In the genomic region with DNA sequence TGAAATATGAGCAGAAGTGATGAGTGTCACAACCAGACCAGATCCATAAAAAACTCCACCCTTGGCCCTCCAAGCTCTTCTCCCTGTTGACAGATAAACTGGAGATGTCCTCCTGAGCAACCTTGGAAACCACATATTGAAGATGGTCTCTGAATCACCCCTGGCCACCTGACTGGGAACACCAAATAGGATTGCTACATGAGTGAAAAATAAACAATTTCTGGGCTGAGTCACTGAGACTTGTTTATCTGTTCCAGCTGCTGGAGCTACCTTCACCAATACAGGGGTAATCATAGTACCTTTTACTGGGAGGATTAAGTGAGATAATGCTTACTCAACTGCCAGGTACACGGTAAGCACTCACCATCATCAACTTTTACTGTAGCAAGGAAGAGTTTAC, we compare ENCODE assay signal across 14 cellular contexts. TPM values are rescaled to one million over a fixed set of nuclear protein-coding genes. Genes with fewer than 3 reads are reported as not detected.
A peak's percentile ranks its signal among the peaks of the same experiment; 100 is the strongest.
DNase-seq lines count a peak whose midpoint lies in the region; ATAC-seq, FAIRE-seq and TF ChIP-seq lines count a peak whose summit lies in the region.
"Had no signal": no experiment of that assay in that cellular context is flagged by ENCODE, and none has a peak within 500 bp of the region (broad histone marks: within the 10 kb centered on the region; RNA-seq: fewer than 3 reads in every experiment).

No MANE protein-coding gene starts in this region.

- peak; percentile 5 for FAIRE-seq in keratinocyte (lab: Jason Lieb, UNC)
- FAIRE-seq: G401.6, GM19239 had no signal

- TF ChIP-seq CTCF in HCT116 (IDR thresholded peaks at IDR 0.05 in 2 of 3, conservative IDR thresholded peaks at IDR 0.05 in 1 of 3; ENCODE audit: borderline replicate concordance in 1 of 3, insufficient read depth in 1 of 3, low read depth in 2 of 3, low read length in 2 of 3) (no peak), keratinocyte (optimal IDR thresholded peaks at IDR 0.05 in 1 of 3, IDR thresholded peaks at IDR 0.05 in 1 of 3, conservative IDR thresholded peaks at IDR 0.05 in 1 of 3; ENCODE audit: extremely low read depth in 1 of 3, insufficient read depth in 2 of 3, low read length in 3 of 3) (no peak), thoracic aorta (IDR thresholded peaks at IDR 0.05) (no peak)

- intact Hi-C loops in HCT116 (cut with micrococcal nuclease), result no loop called here

- H3K4me2 ChIP-seq in HCT116 (ENCODE audit: low read length) (peak overlapping the region; percentile 46), keratinocyte (ENCODE audit: control insufficient read depth, extremely low read depth, insufficient read depth, low read depth, low read length) (no peak overlapping the region)

- no peaks in the 10 kb centered on the region for H3K36me3 ChIP-seq in HCT116 (ENCODE audit: control insufficient read depth in 1 of 2, insufficient read depth in 2 of 2, low read length in 2 of 2)
- no peaks in the 10 kb centered on the region for H3K36me3 ChIP-seq in keratinocyte (ENCODE audit: control insufficient read depth in 2 of 2, extremely low read depth in 1 of 2, insufficient read depth in 2 of 2, low read length in 2 of 2)
- peaks cover 4% of the 10 kb centered on the region for H3K36me3 ChIP-seq in thoracic aorta
- H3K36me3 ChIP-seq: right lobe of liver had no signal

- DNase-seq in HCT116 (ENCODE audit: low read depth, low spot score), result no peak
- DNase-seq in astrocyte of the hippocampus (ENCODE audit: low read depth, low spot score), result peak; percentile 49
- DNase-seq in keratinocyte (ENCODE audit: low read depth, low spot score), result no peak
- DNase-seq in thoracic aorta (ENCODE audit: low spot score), result no peak
- DNase-seq in cortex of kidney (lab: John Stamatoyannopoulos, UW), result no peak
- DNase-seq in NCI-H1417 (lab: John Stamatoyannopoulos, UW), result no peak
- no peak for DNase-seq in ureter (ENCODE audit: low spot score)
- DNase-seq: right lobe of liver, T-helper 9 cell had no signal

- TF ChIP-seq POLR2A in HCT116 (IDR thresholded peaks at IDR 0.05; ENCODE audit: borderline replicate concordance, extremely low read depth, insufficient read depth, insufficient read length), result no peak

- H3K4me3 ChIP-seq in HCT116 (replicated peaks in 1 of 2; ENCODE audit: low read depth in 1 of 2, low read length in 2 of 2) (no peak overlapping the region), keratinocyte (ENCODE audit: control insufficient read depth in 2 of 3, extremely low read depth in 1 of 3, insufficient read depth in 2 of 3, low read depth in 1 of 3, low read length in 3 of 3) (no peak overlapping the region), thoracic aorta (no peak overlapping the region)
- H3K4me3 ChIP-seq: right lobe of liver had no signal

- H3K4me1 ChIP-seq in HCT116 (ENCODE audit: control insufficient read depth in 1 of 2, insufficient read depth in 2 of 2, low read length in 2 of 2) (peaks cover 9 to 18% of the 10 kb centered on the region in 2 experiments; a peak in 3 of 4 replicates), keratinocyte (ENCODE audit: control insufficient read depth, extremely low read depth, insufficient read depth, low read length) (peaks cover 15% of the 10 kb centered on the region), thoracic aorta (ENCODE audit: control insufficient read depth in 1 of 2, low read depth in 2 of 2) (peaks cover 16 to 30% of the 10 kb centered on the region in 2 donors)
- H3K4me1 ChIP-seq: right lobe of liver had no signal

- RAD21 ChIA-PET in HCT116 (lab: Charles Lee; ENCODE audit: low non-redundant PET in 1 of 2, low total read pairs in 2 of 2, uncharacterized antibody in 2 of 2, unreplicated experiment in 2 of 2), result no interaction called here

- H3K27me3 ChIP-seq in HCT116 (ENCODE audit: insufficient read depth, low read length) (no peaks in the 10 kb centered on the region), keratinocyte (ENCODE audit: control insufficient read depth, extremely low read depth, insufficient read depth, low read length) (no peaks in the 10 kb centered on the region), thoracic aorta (replicated peaks; ENCODE audit: insufficient read depth) (no peaks in the 10 kb centered on the region)
- H3K27me3 ChIP-seq: right lobe of liver had no signal

- dilution Hi-C loops in keratinocyte (cut with MboI; ENCODE audit: extremely low pct_ligation_motif_present, low sequenced_read_pairs), result loop anchor here (25.0 kb wide), 1 partner anchor 170 kb away; no protein-coding TSS in a partner anchor

- no peaks in the 10 kb centered on the region for H3K79me2 ChIP-seq in HCT116 (ENCODE audit: insufficient read depth, low read length)
- H3K79me2 ChIP-seq in keratinocyte (ENCODE audit: control insufficient read depth, insufficient read depth, low read length), result no peaks in the 10 kb centered on the region

- no TSS peak for BruUV-seq in HCT116 (replicated peaks; lab: Mats Ljungman, UMichigan)

- H3K27ac ChIP-seq in HCT116 (ENCODE audit: low read depth, low read length) (peak overlapping the region; percentile 55; the same call in 1 of the 2 replicates), keratinocyte (ENCODE audit: control insufficient read depth, insufficient read depth, low read length) (no peak overlapping the region), thoracic aorta (peak overlapping the region; percentile 76 to 90)
- H3K27ac ChIP-seq: right lobe of liver had no signal

- POLR2A ChIA-PET in HCT116 (lab: Charles Lee), result no interaction called here

- H3K9me1 ChIP-seq in keratinocyte (ENCODE audit: control insufficient read depth, extremely low read depth, insufficient read depth, low read length), result no peaks in the 10 kb centered on the region

- no peak overlapping the region for H3K9ac ChIP-seq in HCT116 (ENCODE audit: low read length)
- H3K9ac ChIP-seq in keratinocyte (ENCODE audit: control insufficient read depth, extremely low read depth, insufficient read depth, low read length), result no peak overlapping the region

- H2AFZ ChIP-seq in HCT116 (ENCODE audit: low read depth, low read length, poor library complexity, severe bottlenecking) (peak overlapping the region; percentile 2), keratinocyte (ENCODE audit: control insufficient read depth, low read length) (no peak overlapping the region)

- TF ChIP-seq RAD21 in HCT116 (IDR thresholded peaks at IDR 0.05; ENCODE audit: low read depth), result no peak

- CTCF ChIA-PET in HCT116 (lab: Charles Lee), result interaction anchor here (1.0 to 1.2 kb wide), 2 partner anchors 10 to 179 kb away, joined by 3 to 4 read pairs; no protein-coding TSS in a partner anchor

- H3K9me2 ChIP-seq in HCT116 (ENCODE audit: insufficient read depth), result no peaks in the 10 kb centered on the region

- H3K9me3 ChIP-seq in HCT116 (ENCODE audit: control insufficient read depth in 1 of 2, insufficient read depth in 1 of 2, low read depth in 1 of 2, low read length in 2 of 2) (no peaks in the 10 kb centered on the region), keratinocyte (ENCODE audit: control insufficient read depth, low read depth, low read length) (no peaks in the 10 kb centered on the region), thoracic aorta (no peaks in the 10 kb centered on the region)
- H3K9me3 ChIP-seq: right lobe of liver had no signal

- peak; percentile 22 for ATAC-seq in HCT116
- no peak for ATAC-seq in thoracic aorta (ENCODE audit: insufficient number of reproducible peaks, low FRiP score, low read depth)
- no peak for ATAC-seq in GM18511 (IDR thresholded peaks at IDR 0.05; ENCODE audit: unreplicated experiment)

- H4K20me1 ChIP-seq in HCT116 (ENCODE audit: insufficient read depth) (no peaks in the 10 kb centered on the region), keratinocyte (ENCODE audit: control insufficient read depth, extremely low read depth, insufficient read depth, low read length) (no peaks in the 10 kb centered on the region)

TF ChIP-seq in HCT116, 20 proteins besides CTCF, POLR2A, EP300 and RAD21 (continues in another document):
- no peak for TF ChIP-seq CBX3 (IDR thresholded peaks at IDR 0.05; ENCODE audit: low read depth)
- TF ChIP-seq EGR1 (IDR thresholded peaks at IDR 0.05; ENCODE audit: low read depth), result no peak
- no peak for TF ChIP-seq YY1 (IDR thresholded peaks at IDR 0.05; ENCODE audit: extremely low read depth, insufficient replicate concordance, low read depth, low read length)
- TF ChIP-seq, protein P1, sequence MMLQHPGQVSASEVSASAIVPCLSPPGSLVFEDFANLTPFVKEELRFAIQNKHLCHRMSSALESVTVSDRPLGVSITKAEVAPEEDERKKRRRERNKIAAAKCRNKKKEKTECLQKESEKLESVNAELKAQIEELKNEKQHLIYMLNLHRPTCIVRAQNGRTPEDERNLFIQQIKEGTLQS (IDR thresholded peaks at IDR 0.05), result no peak
- TF ChIP-seq SP1 (IDR thresholded peaks at IDR 0.05; ENCODE audit: low read depth), result no peak
- no peak for TF ChIP-seq MAX (IDR thresholded peaks at IDR 0.05)

RNA-seq across cellular contexts. Expression of gene PCA3, which starts 53.3 kb away (rescaled TPM):
- total RNA-seq in HCT116 (2021; ENCODE audit: unreplicated experiment) (not detected), thoracic aorta (not detected), ureter (not detected)
- 0.04 TPM in 1 of 2 replicates, not detected in the other for polyA plus RNA-seq in HCT116 (2012)
- polyA plus RNA-seq in keratinocyte, result not detected in 3 replicates
- not detected for polyA plus RNA-seq in keratinocyte (2011; ENCODE audit: low read depth)
- polyA plus RNA-seq in keratinocyte (2011; cell fraction: cytosol; rRNA removed), result not detected in 2 replicates
- polyA plus RNA-seq in keratinocyte (2011; cell fraction: nucleus; rRNA removed), result not detected in 2 replicates
- polyA plus RNA-seq in keratinocyte (2012; ENCODE audit: low replicate concordance), result not detected in 2 replicates
- polyA minus RNA-seq in keratinocyte, result not detected in 3 replicates
- not detected for polyA minus RNA-seq in keratinocyte (2011; cell fraction: cytosol; rRNA and poly(A)+ RNA removed)
- polyA minus RNA-seq in keratinocyte (2011; cell fraction: nucleus; rRNA and poly(A)+ RNA removed), result not detected in 2 replicates
- total RNA-seq: dermis microvascular lymphatic vessel endothelial cell had no signal
- polyA plus RNA-seq: IgD-negative memory B cell had no signal
